ENCODE assay signal across 1 cellular context in the genomic region with DNA sequence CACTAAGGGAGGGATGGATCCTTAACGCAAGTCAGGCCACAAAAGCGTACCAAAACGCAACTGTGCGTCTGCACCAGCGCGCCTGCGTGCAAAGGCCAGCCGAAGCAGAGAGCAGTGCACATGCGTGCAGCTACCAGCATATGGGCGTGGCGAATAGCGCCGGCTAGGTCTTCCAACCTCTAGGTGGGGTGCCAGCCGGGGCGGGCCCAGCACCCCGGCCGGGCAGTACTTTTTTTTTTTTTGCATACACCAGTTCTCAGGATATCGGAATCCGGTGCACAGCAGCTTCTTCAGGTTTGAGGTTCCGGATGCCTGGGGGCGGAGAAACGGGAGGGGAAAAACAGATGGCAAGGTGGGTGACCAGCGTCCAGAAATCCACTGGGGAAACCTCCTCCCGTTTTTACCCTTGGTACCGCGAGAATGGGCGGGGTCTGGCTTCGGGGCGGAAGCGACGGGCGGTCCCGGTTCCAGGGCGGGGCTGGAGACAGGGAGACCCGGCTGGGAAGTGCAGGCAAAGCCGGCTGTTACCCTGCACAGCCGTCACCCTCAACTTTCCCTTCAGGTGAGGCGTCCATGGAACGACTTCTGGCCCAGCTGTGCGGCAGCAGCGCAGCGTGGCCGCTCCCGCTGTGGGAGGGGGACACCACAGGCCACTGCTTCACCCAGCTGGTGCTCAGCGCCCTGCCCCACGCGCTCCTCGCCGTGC.
TF ChIP-seq lines count a peak whose summit lies in the region.

A gene with protein sequence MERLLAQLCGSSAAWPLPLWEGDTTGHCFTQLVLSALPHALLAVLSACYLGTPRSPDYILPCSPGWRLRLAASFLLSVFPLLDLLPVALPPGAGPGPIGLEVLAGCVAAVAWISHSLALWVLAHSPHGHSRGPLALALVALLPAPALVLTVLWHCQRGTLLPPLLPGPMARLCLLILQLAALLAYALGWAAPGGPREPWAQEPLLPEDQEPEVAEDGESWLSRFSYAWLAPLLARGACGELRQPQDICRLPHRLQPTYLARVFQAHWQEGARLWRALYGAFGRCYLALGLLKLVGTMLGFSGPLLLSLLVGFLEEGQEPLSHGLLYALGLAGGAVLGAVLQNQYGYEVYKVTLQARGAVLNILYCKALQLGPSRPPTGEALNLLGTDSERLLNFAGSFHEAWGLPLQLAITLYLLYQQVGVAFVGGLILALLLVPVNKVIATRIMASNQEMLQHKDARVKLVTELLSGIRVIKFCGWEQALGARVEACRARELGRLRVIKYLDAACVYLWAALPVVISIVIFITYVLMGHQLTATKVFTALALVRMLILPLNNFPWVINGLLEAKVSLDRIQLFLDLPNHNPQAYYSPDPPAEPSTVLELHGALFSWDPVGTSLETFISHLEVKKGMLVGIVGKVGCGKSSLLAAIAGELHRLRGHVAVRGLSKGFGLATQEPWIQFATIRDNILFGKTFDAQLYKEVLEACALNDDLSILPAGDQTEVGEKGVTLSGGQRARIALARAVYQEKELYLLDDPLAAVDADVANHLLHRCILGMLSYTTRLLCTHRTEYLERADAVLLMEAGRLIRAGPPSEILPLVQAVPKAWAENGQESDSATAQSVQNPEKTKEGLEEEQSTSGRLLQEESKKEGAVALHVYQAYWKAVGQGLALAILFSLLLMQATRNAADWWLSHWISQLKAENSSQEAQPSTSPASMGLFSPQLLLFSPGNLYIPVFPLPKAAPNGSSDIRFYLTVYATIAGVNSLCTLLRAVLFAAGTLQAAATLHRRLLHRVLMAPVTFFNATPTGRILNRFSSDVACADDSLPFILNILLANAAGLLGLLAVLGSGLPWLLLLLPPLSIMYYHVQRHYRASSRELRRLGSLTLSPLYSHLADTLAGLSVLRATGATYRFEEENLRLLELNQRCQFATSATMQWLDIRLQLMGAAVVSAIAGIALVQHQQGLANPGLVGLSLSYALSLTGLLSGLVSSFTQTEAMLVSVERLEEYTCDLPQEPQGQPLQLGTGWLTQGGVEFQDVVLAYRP (N-terminal part only) (plus strand): TSS at position 136 of the 706 bp plus-strand sequence. CDS start 438 bp downstream, at position 574.

TF ChIP-seq in K562, 482 proteins besides CTCF, POLR2A, EP300 and RAD21 (continued from another document and continues in another):
- TF ChIP-seq, protein P1, sequence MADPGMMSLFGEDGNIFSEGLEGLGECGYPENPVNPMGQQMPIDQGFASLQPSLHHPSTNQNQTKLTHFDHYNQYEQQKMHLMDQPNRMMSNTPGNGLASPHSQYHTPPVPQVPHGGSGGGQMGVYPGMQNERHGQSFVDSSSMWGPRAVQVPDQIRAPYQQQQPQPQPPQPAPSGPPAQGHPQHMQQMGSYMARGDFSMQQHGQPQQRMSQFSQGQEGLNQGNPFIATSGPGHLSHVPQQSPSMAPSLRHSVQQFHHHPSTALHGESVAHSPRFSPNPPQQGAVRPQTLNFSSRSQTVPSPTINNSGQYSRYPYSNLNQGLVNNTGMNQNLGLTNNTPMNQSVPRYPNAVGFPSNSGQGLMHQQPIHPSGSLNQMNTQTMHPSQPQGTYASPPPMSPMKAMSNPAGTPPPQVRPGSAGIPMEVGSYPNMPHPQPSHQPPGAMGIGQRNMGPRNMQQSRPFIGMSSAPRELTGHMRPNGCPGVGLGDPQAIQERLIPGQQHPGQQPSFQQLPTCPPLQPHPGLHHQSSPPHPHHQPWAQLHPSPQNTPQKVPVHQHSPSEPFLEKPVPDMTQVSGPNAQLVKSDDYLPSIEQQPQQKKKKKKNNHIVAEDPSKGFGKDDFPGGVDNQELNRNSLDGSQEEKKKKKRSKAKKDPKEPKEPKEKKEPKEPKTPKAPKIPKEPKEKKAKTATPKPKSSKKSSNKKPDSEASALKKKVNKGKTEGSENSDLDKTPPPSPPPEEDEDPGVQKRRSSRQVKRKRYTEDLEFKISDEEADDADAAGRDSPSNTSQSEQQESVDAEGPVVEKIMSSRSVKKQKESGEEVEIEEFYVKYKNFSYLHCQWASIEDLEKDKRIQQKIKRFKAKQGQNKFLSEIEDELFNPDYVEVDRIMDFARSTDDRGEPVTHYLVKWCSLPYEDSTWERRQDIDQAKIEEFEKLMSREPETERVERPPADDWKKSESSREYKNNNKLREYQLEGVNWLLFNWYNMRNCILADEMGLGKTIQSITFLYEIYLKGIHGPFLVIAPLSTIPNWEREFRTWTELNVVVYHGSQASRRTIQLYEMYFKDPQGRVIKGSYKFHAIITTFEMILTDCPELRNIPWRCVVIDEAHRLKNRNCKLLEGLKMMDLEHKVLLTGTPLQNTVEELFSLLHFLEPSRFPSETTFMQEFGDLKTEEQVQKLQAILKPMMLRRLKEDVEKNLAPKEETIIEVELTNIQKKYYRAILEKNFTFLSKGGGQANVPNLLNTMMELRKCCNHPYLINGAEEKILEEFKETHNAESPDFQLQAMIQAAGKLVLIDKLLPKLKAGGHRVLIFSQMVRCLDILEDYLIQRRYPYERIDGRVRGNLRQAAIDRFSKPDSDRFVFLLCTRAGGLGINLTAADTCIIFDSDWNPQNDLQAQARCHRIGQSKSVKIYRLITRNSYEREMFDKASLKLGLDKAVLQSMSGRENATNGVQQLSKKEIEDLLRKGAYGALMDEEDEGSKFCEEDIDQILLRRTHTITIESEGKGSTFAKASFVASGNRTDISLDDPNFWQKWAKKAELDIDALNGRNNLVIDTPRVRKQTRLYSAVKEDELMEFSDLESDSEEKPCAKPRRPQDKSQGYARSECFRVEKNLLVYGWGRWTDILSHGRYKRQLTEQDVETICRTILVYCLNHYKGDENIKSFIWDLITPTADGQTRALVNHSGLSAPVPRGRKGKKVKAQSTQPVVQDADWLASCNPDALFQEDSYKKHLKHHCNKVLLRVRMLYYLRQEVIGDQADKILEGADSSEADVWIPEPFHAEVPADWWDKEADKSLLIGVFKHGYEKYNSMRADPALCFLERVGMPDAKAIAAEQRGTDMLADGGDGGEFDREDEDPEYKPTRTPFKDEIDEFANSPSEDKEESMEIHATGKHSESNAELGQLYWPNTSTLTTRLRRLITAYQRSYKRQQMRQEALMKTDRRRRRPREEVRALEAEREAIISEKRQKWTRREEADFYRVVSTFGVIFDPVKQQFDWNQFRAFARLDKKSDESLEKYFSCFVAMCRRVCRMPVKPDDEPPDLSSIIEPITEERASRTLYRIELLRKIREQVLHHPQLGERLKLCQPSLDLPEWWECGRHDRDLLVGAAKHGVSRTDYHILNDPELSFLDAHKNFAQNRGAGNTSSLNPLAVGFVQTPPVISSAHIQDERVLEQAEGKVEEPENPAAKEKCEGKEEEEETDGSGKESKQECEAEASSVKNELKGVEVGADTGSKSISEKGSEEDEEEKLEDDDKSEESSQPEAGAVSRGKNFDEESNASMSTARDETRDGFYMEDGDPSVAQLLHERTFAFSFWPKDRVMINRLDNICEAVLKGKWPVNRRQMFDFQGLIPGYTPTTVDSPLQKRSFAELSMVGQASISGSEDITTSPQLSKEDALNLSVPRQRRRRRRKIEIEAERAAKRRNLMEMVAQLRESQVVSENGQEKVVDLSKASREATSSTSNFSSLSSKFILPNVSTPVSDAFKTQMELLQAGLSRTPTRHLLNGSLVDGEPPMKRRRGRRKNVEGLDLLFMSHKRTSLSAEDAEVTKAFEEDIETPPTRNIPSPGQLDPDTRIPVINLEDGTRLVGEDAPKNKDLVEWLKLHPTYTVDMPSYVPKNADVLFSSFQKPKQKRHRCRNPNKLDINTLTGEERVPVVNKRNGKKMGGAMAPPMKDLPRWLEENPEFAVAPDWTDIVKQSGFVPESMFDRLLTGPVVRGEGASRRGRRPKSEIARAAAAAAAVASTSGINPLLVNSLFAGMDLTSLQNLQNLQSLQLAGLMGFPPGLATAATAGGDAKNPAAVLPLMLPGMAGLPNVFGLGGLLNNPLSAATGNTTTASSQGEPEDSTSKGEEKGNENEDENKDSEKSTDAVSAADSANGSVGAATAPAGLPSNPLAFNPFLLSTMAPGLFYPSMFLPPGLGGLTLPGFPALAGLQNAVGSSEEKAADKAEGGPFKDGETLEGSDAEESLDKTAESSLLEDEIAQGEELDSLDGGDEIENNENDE (IDR thresholded peaks at IDR 0.05; ENCODE audit: low read depth, low read length), result no peak
- TF ChIP-seq ZNF165 (CRISPR knock-in tag; IDR thresholded peaks at IDR 0.05; ENCODE audit: borderline replicate concordance) (no peak), ZNF239 (CRISPR knock-in tag; IDR thresholded peaks at IDR 0.05) (no peak), KLF13 (tag; IDR thresholded peaks at IDR 0.05; ENCODE audit: borderline replicate concordance, low read depth) (peak; percentile 75; the same call in 1 of the 2 replicates), MYNN (IDR thresholded peaks at IDR 0.05) (peak; percentile 69), MYNN (CRISPR knock-in tag; IDR thresholded peaks at IDR 0.05) (no peak), PHF20 (IDR thresholded peaks at IDR 0.05; ENCODE audit: partially characterized antibody) (peak; percentile 62), ZNF644 (tag; IDR thresholded peaks at IDR 0.05; ENCODE audit: low read depth) (no peak), TFAM (CRISPR knock-in tag; conservative IDR thresholded peaks at IDR 0.05) (no peak), ILF3 (IDR thresholded peaks at IDR 0.05; ENCODE audit: borderline replicate concordance) (no peak), CC2D1A (IDR thresholded peaks at IDR 0.05) (peak; percentile 78), PHTF2 (CRISPR knock-in tag; IDR thresholded peaks at IDR 0.05) (no peak), ZSCAN29 (IDR thresholded peaks at IDR 0.05) (no peak), ZNF561 (CRISPR knock-in tag; conservative IDR thresholded peaks at IDR 0.05) (0 out of 2 replicates have a peak, but pooled peaks have one; percentile 19), ATF7 (IDR thresholded peaks at IDR 0.05) (peak; percentile 89), U2AF2 (optimal IDR thresholded peaks at IDR 0.05; ENCODE audit: low read depth, low read length) (no peak), PRMT5 (CRISPR knock-in tag; IDR thresholded peaks at IDR 0.05) (no peak), ZNF830 (CRISPR knock-in tag; IDR thresholded peaks at IDR 0.05) (no peak), CBX1 (IDR thresholded peaks at IDR 0.05; ENCODE audit: low read depth) (peak; percentile 76; the same call in 1 of the 2 replicates)
- TF ChIP-seq, protein P2, sequence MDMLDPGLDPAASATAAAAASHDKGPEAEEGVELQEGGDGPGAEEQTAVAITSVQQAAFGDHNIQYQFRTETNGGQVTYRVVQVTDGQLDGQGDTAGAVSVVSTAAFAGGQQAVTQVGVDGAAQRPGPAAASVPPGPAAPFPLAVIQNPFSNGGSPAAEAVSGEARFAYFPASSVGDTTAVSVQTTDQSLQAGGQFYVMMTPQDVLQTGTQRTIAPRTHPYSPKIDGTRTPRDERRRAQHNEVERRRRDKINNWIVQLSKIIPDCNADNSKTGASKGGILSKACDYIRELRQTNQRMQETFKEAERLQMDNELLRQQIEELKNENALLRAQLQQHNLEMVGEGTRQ (CRISPR knock-in tag; IDR thresholded peaks at IDR 0.05), result no peak
- TF ChIP-seq, protein P3, sequence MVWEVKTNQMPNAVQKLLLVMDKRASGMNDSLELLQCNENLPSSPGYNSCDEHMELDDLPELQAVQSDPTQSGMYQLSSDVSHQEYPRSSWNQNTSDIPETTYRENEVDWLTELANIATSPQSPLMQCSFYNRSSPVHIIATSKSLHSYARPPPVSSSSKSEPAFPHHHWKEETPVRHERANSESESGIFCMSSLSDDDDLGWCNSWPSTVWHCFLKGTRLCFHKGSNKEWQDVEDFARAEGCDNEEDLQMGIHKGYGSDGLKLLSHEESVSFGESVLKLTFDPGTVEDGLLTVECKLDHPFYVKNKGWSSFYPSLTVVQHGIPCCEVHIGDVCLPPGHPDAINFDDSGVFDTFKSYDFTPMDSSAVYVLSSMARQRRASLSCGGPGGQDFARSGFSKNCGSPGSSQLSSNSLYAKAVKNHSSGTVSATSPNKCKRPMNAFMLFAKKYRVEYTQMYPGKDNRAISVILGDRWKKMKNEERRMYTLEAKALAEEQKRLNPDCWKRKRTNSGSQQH (CRISPR knock-in tag; IDR thresholded peaks at IDR 0.05), result no peak
- TF ChIP-seq, protein P4, sequence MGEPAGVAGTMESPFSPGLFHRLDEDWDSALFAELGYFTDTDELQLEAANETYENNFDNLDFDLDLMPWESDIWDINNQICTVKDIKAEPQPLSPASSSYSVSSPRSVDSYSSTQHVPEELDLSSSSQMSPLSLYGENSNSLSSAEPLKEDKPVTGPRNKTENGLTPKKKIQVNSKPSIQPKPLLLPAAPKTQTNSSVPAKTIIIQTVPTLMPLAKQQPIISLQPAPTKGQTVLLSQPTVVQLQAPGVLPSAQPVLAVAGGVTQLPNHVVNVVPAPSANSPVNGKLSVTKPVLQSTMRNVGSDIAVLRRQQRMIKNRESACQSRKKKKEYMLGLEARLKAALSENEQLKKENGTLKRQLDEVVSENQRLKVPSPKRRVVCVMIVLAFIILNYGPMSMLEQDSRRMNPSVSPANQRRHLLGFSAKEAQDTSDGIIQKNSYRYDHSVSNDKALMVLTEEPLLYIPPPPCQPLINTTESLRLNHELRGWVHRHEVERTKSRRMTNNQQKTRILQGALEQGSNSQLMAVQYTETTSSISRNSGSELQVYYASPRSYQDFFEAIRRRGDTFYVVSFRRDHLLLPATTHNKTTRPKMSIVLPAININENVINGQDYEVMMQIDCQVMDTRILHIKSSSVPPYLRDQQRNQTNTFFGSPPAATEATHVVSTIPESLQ (CRISPR knock-in tag; IDR thresholded peaks at IDR 0.05), result peak; percentile 86
- TF ChIP-seq, protein P5, sequence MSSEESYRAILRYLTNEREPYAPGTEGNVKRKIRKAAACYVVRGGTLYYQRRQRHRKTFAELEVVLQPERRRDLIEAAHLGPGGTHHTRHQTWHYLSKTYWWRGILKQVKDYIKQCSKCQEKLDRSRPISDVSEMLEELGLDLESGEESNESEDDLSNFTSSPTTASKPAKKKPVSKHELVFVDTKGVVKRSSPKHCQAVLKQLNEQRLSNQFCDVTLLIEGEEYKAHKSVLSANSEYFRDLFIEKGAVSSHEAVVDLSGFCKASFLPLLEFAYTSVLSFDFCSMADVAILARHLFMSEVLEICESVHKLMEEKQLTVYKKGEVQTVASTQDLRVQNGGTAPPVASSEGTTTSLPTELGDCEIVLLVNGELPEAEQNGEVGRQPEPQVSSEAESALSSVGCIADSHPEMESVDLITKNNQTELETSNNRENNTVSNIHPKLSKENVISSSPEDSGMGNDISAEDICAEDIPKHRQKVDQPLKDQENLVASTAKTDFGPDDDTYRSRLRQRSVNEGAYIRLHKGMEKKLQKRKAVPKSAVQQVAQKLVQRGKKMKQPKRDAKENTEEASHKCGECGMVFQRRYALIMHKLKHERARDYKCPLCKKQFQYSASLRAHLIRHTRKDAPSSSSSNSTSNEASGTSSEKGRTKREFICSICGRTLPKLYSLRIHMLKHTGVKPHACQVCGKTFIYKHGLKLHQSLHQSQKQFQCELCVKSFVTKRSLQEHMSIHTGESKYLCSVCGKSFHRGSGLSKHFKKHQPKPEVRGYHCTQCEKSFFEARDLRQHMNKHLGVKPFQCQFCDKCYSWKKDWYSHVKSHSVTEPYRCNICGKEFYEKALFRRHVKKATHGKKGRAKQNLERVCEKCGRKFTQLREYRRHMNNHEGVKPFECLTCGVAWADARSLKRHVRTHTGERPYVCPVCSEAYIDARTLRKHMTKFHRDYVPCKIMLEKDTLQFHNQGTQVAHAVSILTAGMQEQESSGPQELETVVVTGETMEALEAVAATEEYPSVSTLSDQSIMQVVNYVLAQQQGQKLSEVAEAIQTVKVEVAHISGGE (CRISPR knock-in tag; IDR thresholded peaks at IDR 0.05), result peak in 2 of 3 experiments; percentile 43 to 94; a peak in 3 of 6 replicates
- TF ChIP-seq, protein P6, sequence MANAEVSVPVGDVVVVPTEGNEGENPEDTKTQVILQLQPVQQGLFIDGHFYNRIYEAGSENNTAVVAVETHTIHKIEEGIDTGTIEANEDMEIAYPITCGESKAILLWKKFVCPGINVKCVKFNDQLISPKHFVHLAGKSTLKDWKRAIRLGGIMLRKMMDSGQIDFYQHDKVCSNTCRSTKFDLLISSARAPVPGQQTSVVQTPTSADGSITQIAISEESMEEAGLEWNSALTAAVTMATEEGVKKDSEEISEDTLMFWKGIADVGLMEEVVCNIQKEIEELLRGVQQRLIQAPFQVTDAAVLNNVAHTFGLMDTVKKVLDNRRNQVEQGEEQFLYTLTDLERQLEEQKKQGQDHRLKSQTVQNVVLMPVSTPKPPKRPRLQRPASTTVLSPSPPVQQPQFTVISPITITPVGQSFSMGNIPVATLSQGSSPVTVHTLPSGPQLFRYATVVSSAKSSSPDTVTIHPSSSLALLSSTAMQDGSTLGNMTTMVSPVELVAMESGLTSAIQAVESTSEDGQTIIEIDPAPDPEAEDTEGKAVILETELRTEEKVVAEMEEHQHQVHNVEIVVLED (CRISPR knock-in tag; IDR thresholded peaks at IDR 0.05), result peak; percentile 66
